Comparison of ENCODE assay signal across 12 cellular contexts in the genomic region with DNA sequence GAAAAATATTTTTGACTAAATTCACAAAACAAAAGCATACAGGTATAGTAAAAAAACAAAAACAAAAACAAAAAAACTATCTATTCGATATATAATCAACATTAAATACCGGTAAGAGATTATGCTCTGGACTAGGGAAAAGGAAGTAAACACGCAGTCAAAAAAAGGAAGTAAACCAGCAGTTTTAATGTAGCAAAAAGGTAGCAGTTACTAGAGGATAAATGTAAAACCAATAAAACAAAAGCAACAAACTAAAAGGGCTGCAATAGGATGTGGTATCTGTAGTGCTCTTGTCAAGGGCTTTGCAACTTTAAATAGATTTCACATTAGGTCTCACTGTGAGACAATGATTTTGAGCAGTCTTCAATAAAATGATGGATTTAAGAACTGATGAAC. TPM values are rescaled to one million over a fixed set of nuclear protein-coding genes. Genes with fewer than 3 reads are reported as not detected.
DNase-seq lines count a peak whose midpoint lies in the region; TF ChIP-seq lines count a peak whose summit lies in the region.
"Had no signal": no experiment of that assay in that cellular context is flagged by ENCODE, and none has a peak within 500 bp of the region (broad histone marks: within the 10 kb centered on the region; RNA-seq: fewer than 3 reads in every experiment).

No MANE protein-coding gene starts in this region.

- H3K9me2 ChIP-seq in SU-DHL-6 (replicated peaks; ENCODE audit: insufficient read depth, low read length), result no peaks in the 10 kb centered on the region

- TF ChIP-seq CTCF in SU-DHL-6 (IDR thresholded peaks at IDR 0.05; ENCODE audit: insufficient read depth, low read length, poor library complexity, severe bottlenecking) (no peak), esophagus muscularis mucosa (IDR thresholded peaks at IDR 0.05) (no peak)

- intact Hi-C loops in esophagus muscularis mucosa (cut with DNase I), result loop anchor here (5.0 kb wide), 1 partner anchor 90 kb away; no protein-coding TSS in a partner anchor

- H3F3A ChIP-seq in SU-DHL-6 (ENCODE audit: insufficient read depth), result peaks cover 29% of the 10 kb centered on the region

- H3K9me3 Mint-ChIP-seq in activated CD4-positive, alpha-beta T cell treated with anti-CD3 and anti-CD28 coated beads, Interleukin-2, amount 10 ng/mL, durations not matched to agents 7 days and 5 days, result no peaks in the 10 kb centered on the region

- 0 out of 2 replicates have a peak, but pooled peaks cover 4% of the 10 kb centered on the region for H3K36me3 ChIP-seq in SU-DHL-6 (ENCODE audit: low read length)
- peaks cover 0 to 10% (median 6%) of the 10 kb centered on the region in 4 donors for H3K36me3 ChIP-seq in esophagus muscularis mucosa
- peaks cover 6 to 10% (median 9%) of the 10 kb centered on the region in 5 donors for H3K36me3 ChIP-seq in subcutaneous abdominal adipose tissue (ENCODE audit: control insufficient read depth in 5 of 5, insufficient read depth in 5 of 5, low read length in 5 of 5)

- no peaks in the 10 kb centered on the region for H4K20me1 ChIP-seq in SU-DHL-6 (ENCODE audit: low read depth, low read length)

- no peak overlapping the region for H2AFZ ChIP-seq in SU-DHL-6 (ENCODE audit: low read depth, low read length, severe bottlenecking)

- TF ChIP-seq POLR2A in esophagus muscularis mucosa (IDR thresholded peaks at IDR 0.05; ENCODE audit: low read depth), result no peak

- H3K4me3 ChIP-seq in SU-DHL-6 (ENCODE audit: insufficient read depth, low read length, poor library complexity, severe bottlenecking) (peak overlapping the region; percentile 85), esophagus muscularis mucosa (peak overlapping the region in 3 of 4 donors; percentile 47 to 61 (median 61)), subcutaneous abdominal adipose tissue (ENCODE audit: low read depth in 1 of 5, low read length in 5 of 5) (peak overlapping the region; percentile 63 to 82 (median 74))

- H3K4me1 ChIP-seq in esophagus muscularis mucosa, result peaks cover 0 to 61% (median 45%) of the 10 kb centered on the region in 4 donors
- peaks cover 2 to 36% (median 13%) of the 10 kb centered on the region in 5 donors for H3K4me1 ChIP-seq in subcutaneous abdominal adipose tissue (ENCODE audit: control insufficient read depth in 5 of 5, insufficient read depth in 5 of 5, low read length in 5 of 5)

- no peaks in the 10 kb centered on the region for H3K27me3 Mint-ChIP-seq in activated CD4-positive, alpha-beta T cell treated with anti-CD3 and anti-CD28 coated beads, Interleukin-2, amount 10 ng/mL, durations not matched to agents 7 days and 5 days

- H3K4me2 ChIP-seq in SU-DHL-6 (ENCODE audit: low read depth, low read length, poor library complexity, severe bottlenecking), result peak overlapping the region; percentile 80

- POLR2A ChIA-PET in activated CD4-positive, alpha-beta T cell treated with anti-CD3 and anti-CD28 coated beads, Interleukin-2, amount 10 ng/mL, durations not matched to agents 7 days and 5 days (lab: Charles Lee), result no interaction called here

- 61% methylated on average over 3 of the region's 3 CpGs for WGBS in esophagus muscularis mucosa

- H3K27ac ChIP-seq in SU-DHL-6 (ENCODE audit: low read depth, low read length) (peak overlapping the region; percentile 91), esophagus muscularis mucosa (replicated peaks in 1 of 4) (peak overlapping the region in 1 of 4 donors; percentile 81), subcutaneous abdominal adipose tissue (ENCODE audit: low read depth, low read length) (no peak overlapping the region)
- H3K27ac ChIP-seq: VCaP had no signal

- peaks cover 59% of the 10 kb centered on the region for H3K4me1 Mint-ChIP-seq in activated CD4-positive, alpha-beta T cell treated with anti-CD3 and anti-CD28 coated beads, Interleukin-2, amount 10 ng/mL, durations not matched to agents 7 days and 5 days

- H3K27ac Mint-ChIP-seq in activated CD4-positive, alpha-beta T cell treated with anti-CD3 and anti-CD28 coated beads, Interleukin-2, amount 10 ng/mL, durations not matched to agents 7 days and 5 days, result peak overlapping the region; percentile 98

- H3K9ac ChIP-seq in SU-DHL-6 (ENCODE audit: low read length) (peak overlapping the region; percentile 80), subcutaneous abdominal adipose tissue (ENCODE audit: low read length in 5 of 5) (peak overlapping the region in 1 of 5 donors; percentile 55)

- peak overlapping the region; percentile 95 for H3K4me3 Mint-ChIP-seq in activated CD4-positive, alpha-beta T cell treated with anti-CD3 and anti-CD28 coated beads, Interleukin-2, amount 10 ng/mL, durations not matched to agents 7 days and 5 days

- CTCF ChIA-PET in activated CD4-positive, alpha-beta T cell treated with anti-CD3 and anti-CD28 coated beads, Interleukin-2, amount 10 ng/mL, durations not matched to agents 7 days and 5 days (lab: Charles Lee), result no interaction called here

- no peak for TF ChIP-seq EP300 in esophagus muscularis mucosa (IDR thresholded peaks at IDR 0.05)

- peaks cover 38% of the 10 kb centered on the region for H3K79me2 ChIP-seq in SU-DHL-6 (ENCODE audit: insufficient read depth, low read length)

- H3K36me3 Mint-ChIP-seq in activated CD4-positive, alpha-beta T cell treated with anti-CD3 and anti-CD28 coated beads, Interleukin-2, amount 10 ng/mL, durations not matched to agents 7 days and 5 days (ENCODE audit: low read depth), result peaks cover 59% of the 10 kb centered on the region

- H3K9me3 ChIP-seq in SU-DHL-6 (ENCODE audit: insufficient read depth, low read length), result no peaks in the 10 kb centered on the region
- H3K9me3 ChIP-seq in esophagus muscularis mucosa, result no peaks in the 10 kb centered on the region
- H3K9me3 ChIP-seq in subcutaneous abdominal adipose tissue (ENCODE audit: control insufficient read depth in 5 of 5, low read length in 5 of 5), result no peaks in the 10 kb centered on the region

- DNase-seq in activated CD4-positive, alpha-beta T cell treated with anti-CD3 and anti-CD28 coated beads, Interleukin-2, amount 10 ng/mL, durations not matched to agents 7 days and 5 days, result no peak
- no peak for DNase-seq in activated CD4-positive, alpha-beta T cell treated with anti-CD3 and anti-CD28 coated beads for 4 hours
- DNase-seq in esophagus muscularis mucosa (ENCODE audit: extremely low spot score) (no peak), NCI-H1092 (lab: John Stamatoyannopoulos, UW) (no peak), amygdala (lab: John Stamatoyannopoulos, UW) (no peak), NCI-H748 (lab: John Stamatoyannopoulos, UW; ENCODE audit: unreplicated experiment) (no peak)
- DNase-seq: NCI-H2227 treated with DMSO at 0.1 percent for 48 hours had no signal

- H3K27me3 ChIP-seq in SU-DHL-6 (ENCODE audit: low read length) (no peaks in the 10 kb centered on the region), esophagus muscularis mucosa (no peaks in the 10 kb centered on the region), subcutaneous abdominal adipose tissue (ENCODE audit: control insufficient read depth in 5 of 5, insufficient read depth in 4 of 5, low read length in 5 of 5) (no peaks in the 10 kb centered on the region)

RNA-seq across cellular contexts. Expression of a gene that starts 2.4 kb away (rescaled TPM):
- 100 to 1,000 TPM; 317 to 367 TPM for total RNA-seq in activated CD4-positive, alpha-beta T cell treated with anti-CD3 and anti-CD28 coated beads, Interleukin-2, amount 10 ng/mL, durations not matched to agents 7 days and 5 days
- total RNA-seq in esophagus muscularis mucosa, result 10 to 100 TPM; 27.1 to 46.6 (median 36.7) TPM

RNA-seq across cellular contexts. Expression of a gene that starts 7.1 kb away (rescaled TPM):
- 10 to 100 TPM; 26.2 to 31.1 TPM for total RNA-seq in activated CD4-positive, alpha-beta T cell treated with anti-CD3 and anti-CD28 coated beads, Interleukin-2, amount 10 ng/mL, durations not matched to agents 7 days and 5 days
- total RNA-seq in esophagus muscularis mucosa, result 10 to 100 TPM; 15.9 to 21.5 (median 16.6) TPM

RNA-seq across cellular contexts. Expression of a gene that starts 44.3 kb away (rescaled TPM):
- total RNA-seq in activated CD4-positive, alpha-beta T cell treated with anti-CD3 and anti-CD28 coated beads, Interleukin-2, amount 10 ng/mL, durations not matched to agents 7 days and 5 days, result under 1 TPM; 0.31 to 0.40 TPM
- total RNA-seq in esophagus muscularis mucosa, result not detected
- total RNA-seq: bronchial epithelial cell, pulmonary artery endothelial cell had no signal

Comparison
In these comparisons a context has a peak if more than half of its experiments do, and no peak if none do; other contexts are left out.
1. RNA of a gene that starts 2.4 kb away (total RNA-seq): 317 to 367 TPM in activated CD4-positive, alpha-beta T cell treated with anti-CD3 and anti-CD28 coated beads, Interleukin-2, amount 10 ng/mL, durations not matched to agents 7 days and 5 days; 27.1 to 46.6 TPM in esophagus muscularis mucosa; every median in the first group is over 4 times any median in the second.
2. Peak in every context shown above with its lines, with median percentiles within 50 percentile points of each other: H3K4me3 ChIP-seq.